20 cellular contexts compared by ENCODE assay signal in the genomic region with DNA sequence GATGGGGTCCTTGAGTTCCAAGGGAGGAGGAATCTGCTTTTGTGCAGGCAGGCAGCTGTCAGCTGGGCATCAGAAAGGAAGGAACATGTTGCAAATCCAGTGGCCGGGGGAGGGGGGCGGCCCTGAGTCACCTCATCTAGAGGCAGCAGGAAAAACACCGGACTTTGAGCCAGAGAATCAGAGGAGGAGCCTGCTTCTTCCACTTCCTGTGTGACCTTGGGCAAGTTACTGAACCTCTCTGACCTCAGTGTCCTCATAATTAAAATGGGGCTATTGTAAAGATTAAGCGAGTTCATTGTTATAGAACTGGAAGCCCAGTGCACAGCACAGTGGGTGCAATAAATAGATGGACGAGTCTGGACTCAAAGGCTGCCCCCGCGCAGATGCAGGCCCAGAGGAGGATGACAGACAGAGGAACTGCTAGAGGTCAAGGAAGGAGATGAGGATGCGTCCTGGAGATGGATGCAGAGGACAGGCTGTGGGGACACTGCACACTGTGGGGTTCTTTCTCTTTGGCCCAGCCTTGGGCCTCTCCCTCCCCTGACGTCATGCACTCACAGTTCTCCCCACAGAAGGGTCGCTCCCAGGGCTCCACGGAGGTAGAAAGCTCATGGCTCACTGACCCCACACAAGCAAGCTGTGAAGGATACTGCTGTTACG.
DNase-seq lines count a peak whose midpoint lies in the region; ATAC-seq and TF ChIP-seq lines count a peak whose summit lies in the region.
"Had no signal": no experiment of that assay in that cellular context is flagged by ENCODE, and none has a peak within 500 bp of the region (broad histone marks: within the 10 kb centered on the region; RNA-seq: fewer than 3 reads in every experiment).

No MANE protein-coding gene starts in this region.

- no peak overlapping the region for H3K9ac ChIP-seq in endodermal cell (ENCODE audit: extremely low read depth, low read length, poor library complexity, severe bottlenecking)

- H3K79me2 ChIP-seq in GM23338 (replicated peaks; ENCODE audit: insufficient read depth): no peaks in the 10 kb centered on the region

- H3K27me3 Mint-ChIP-seq in GM23338 (ENCODE audit: insufficient read depth, low read depth, poor library complexity) (peaks cover 10% of the 10 kb centered on the region), endodermal cell (ENCODE audit: insufficient read depth) (no peaks in the 10 kb centered on the region), T-cell (peaks cover 6 to 7% of the 10 kb centered on the region in 2 donors)

- no peaks in the 10 kb centered on the region for H3K9me2 ChIP-seq in GM23338 (ENCODE audit: insufficient read depth)

- TF ChIP-seq CTCF in GM23338 (conservative IDR thresholded peaks at IDR 0.05; ENCODE audit: low read depth in 2 of 2): 0 out of 4 replicates have a peak, but pooled peaks of 1 of the 2 experiments have one; percentile 10
- TF ChIP-seq CTCF in endodermal cell (conservative IDR thresholded peaks at IDR 0.05): no peak
- no peak for TF ChIP-seq CTCF in mucosa of descending colon (IDR thresholded peaks at IDR 0.05)

- H3K4me3 ChIP-seq in GM23338 (no peak overlapping the region), endodermal cell (ENCODE audit: low read length) (no peak overlapping the region), mucosa of descending colon (no peak overlapping the region)
- H3K4me3 ChIP-seq: cardiac muscle cell had no signal

- H3K9me3 ChIP-seq in endodermal cell (ENCODE audit: control insufficient read depth, low read length) (no peaks in the 10 kb centered on the region), mucosa of descending colon (no peaks in the 10 kb centered on the region)
- H3K9me3 ChIP-seq: BE2C had no signal

- H3K4me1 Mint-ChIP-seq in GM23338: peaks cover 15% of the 10 kb centered on the region
- peaks cover 21% of the 10 kb centered on the region for H3K4me1 Mint-ChIP-seq in endodermal cell
- no peaks in the 10 kb centered on the region for H3K4me1 Mint-ChIP-seq in T-cell
- H3K4me1 Mint-ChIP-seq: memory B cell had no signal

- in situ Hi-C loops in G401 (cut with HindIII; ENCODE audit: low sequenced_read_pairs): no loop called here

- intact Hi-C loops in mucosa of descending colon (cut with DNase I, micrococcal nuclease): no loop called here

- H3K4me1 ChIP-seq in GM23338 (ENCODE audit: insufficient read depth): peaks cover 4% of the 10 kb centered on the region
- H3K4me1 ChIP-seq in endodermal cell (ENCODE audit: control insufficient read depth, insufficient read depth, low read length): no peaks in the 10 kb centered on the region
- H3K4me1 ChIP-seq in mucosa of descending colon (ENCODE audit: low read depth): no peaks in the 10 kb centered on the region
- H3K4me1 ChIP-seq: BE2C had no signal

- H3K36me3 ChIP-seq in GM23338 (ENCODE audit: insufficient read depth) (no peaks in the 10 kb centered on the region), endodermal cell (ENCODE audit: control insufficient read depth, insufficient read depth, low read length) (no peaks in the 10 kb centered on the region), mucosa of descending colon (ENCODE audit: low read depth) (no peaks in the 10 kb centered on the region)
- H3K36me3 ChIP-seq: BE2C, cardiac muscle cell had no signal

- DNase-seq in GM23338 (ENCODE audit: low spot score): peak; percentile 36
- DNase-seq in RKO (ENCODE audit: low spot score): peak; percentile 18
- DNase-seq in endodermal cell: no peak
- DNase-seq in mucosa of descending colon: no peak
- no peak for DNase-seq in G401 (ENCODE audit: low spot score)
- no peak for DNase-seq in T-cell
- no peak for DNase-seq in activated CD4-positive, alpha-beta T cell treated with anti-CD3 and anti-CD28 coated beads for 48 hours
- DNase-seq: activated CD4-positive, alpha-beta T cell treated with anti-CD3 and anti-CD28 coated beads, Interleukin-2, amount 50 U/mL, for 1 hour; activated T-cell treated with anti-CD3 and anti-CD28 coated beads, Interleukin-2, amount 50 U/mL, for 4 hours; BE2C; DMS53; effector memory CD8-positive, alpha-beta T cell; NCI-H1930; NCI-H69; right cardiac atrium; stimulated activated CD4-positive, alpha-beta T cell treated with anti-CD3 and anti-CD28 coated beads, Interleukin-2, amount 100 ng/mL, for 24 hours had no signal

- no peak for ATAC-seq in GM23338
- ATAC-seq in mucosa of descending colon: peak; percentile 65
- no peak for ATAC-seq in HG03378 (IDR thresholded peaks at IDR 0.05; ENCODE audit: unreplicated experiment)
- no peak for ATAC-seq in T-cell (replicated peaks in 1 of 4)
- ATAC-seq: activated naive CD4-positive, alpha-beta T cell treated with anti-CD3 and anti-CD28 coated beads, Interleukin-2, amount 50 U/mL, for 72 hours; activated T-cell treated with anti-CD3 and anti-CD28 coated beads, Interleukin-2, amount 50 U/mL, for 4 hours; effector memory CD8-positive, alpha-beta T cell; right cardiac atrium had no signal

- H3K27me3 ChIP-seq in GM23338 (ENCODE audit: insufficient read depth) (no peaks in the 10 kb centered on the region), endodermal cell (ENCODE audit: control insufficient read depth, insufficient read depth, low read length, poor library complexity, severe bottlenecking) (no peaks in the 10 kb centered on the region)
- H3K27me3 ChIP-seq: BE2C, cardiac muscle cell had no signal

- POLR2A ChIA-PET in T-cell (lab: Charles Lee): no interaction called here

- WGBS in endodermal cell (ENCODE audit: insufficient coverage in 1 of 2, insufficient read length in 1 of 2), 2 experiments: 86 to 91% methylated on average over 7 to 12 of the region's 12 CpGs

- no peaks in the 10 kb centered on the region for H4K20me1 ChIP-seq in GM23338 (replicated peaks; ENCODE audit: insufficient read depth)

- CTCF ChIA-PET in T-cell (lab: Charles Lee): no interaction called here

- H3K36me3 Mint-ChIP-seq in GM23338 (ENCODE audit: low read depth): peaks cover 3% of the 10 kb centered on the region; the same call in 2 of the 3 replicates
- no peaks in the 10 kb centered on the region for H3K36me3 Mint-ChIP-seq in endodermal cell (ENCODE audit: low read depth)
- H3K36me3 Mint-ChIP-seq in T-cell: no peaks in the 10 kb centered on the region
- H3K36me3 Mint-ChIP-seq: activated naive CD4-positive, alpha-beta T cell treated with anti-CD3 and anti-CD28 coated beads, Interleukin-2, amount 50 U/mL, for 72 hours; memory B cell had no signal

- H3K4me2 ChIP-seq in GM23338: no peak overlapping the region

- no peak overlapping the region for H3K27ac ChIP-seq in GM23338 (ENCODE audit: low read depth)
- H3K27ac ChIP-seq in endodermal cell (ENCODE audit: low read depth, low read length): no peak overlapping the region
- H3K27ac ChIP-seq: cardiac muscle cell had no signal

- H3K27ac Mint-ChIP-seq in GM23338 (no peak overlapping the region), endodermal cell (peak overlapping the region; percentile 42), T-cell (no peak overlapping the region)
- H3K27ac Mint-ChIP-seq: memory B cell had no signal

- H3F3A ChIP-seq in GM23338 (replicated peaks; ENCODE audit: low read depth): no peaks in the 10 kb centered on the region

- no peak overlapping the region for H2AFZ ChIP-seq in GM23338

- peaks cover 19% of the 10 kb centered on the region for H3K9me3 Mint-ChIP-seq in GM23338
- peaks cover 12% of the 10 kb centered on the region for H3K9me3 Mint-ChIP-seq in endodermal cell
- no peaks in the 10 kb centered on the region for H3K9me3 Mint-ChIP-seq in T-cell
- H3K9me3 Mint-ChIP-seq: activated naive CD4-positive, alpha-beta T cell treated with anti-CD3 and anti-CD28 coated beads, Interleukin-2, amount 50 U/mL, for 72 hours; activated T-cell treated with anti-CD3 and anti-CD28 coated beads, Interleukin-2, amount 50 U/mL, for 4 hours; effector memory CD8-positive, alpha-beta T cell; memory B cell had no signal

- H3K4me3 Mint-ChIP-seq in GM23338: no peak overlapping the region
- no peak overlapping the region for H3K4me3 Mint-ChIP-seq in endodermal cell
- H3K4me3 Mint-ChIP-seq in T-cell: no peak overlapping the region
- H3K4me3 Mint-ChIP-seq: activated T-cell treated with anti-CD3 and anti-CD28 coated beads, Interleukin-2, amount 50 U/mL, for 4 hours; effector memory CD8-positive, alpha-beta T cell; memory B cell had no signal

TF ChIP-seq in GM23338, 12 proteins besides CTCF, POLR2A, EP300 and RAD21 (continues in another document):
- TF ChIP-seq EZH2 (IDR thresholded peaks at IDR 0.05; ENCODE audit: low read depth, unreplicated experiment) (no peak), NANOG (IDR thresholded peaks at IDR 0.05; ENCODE audit: borderline replicate concordance) (no peak), STAT1 (IDR thresholded peaks at IDR 0.05; ENCODE audit: unreplicated experiment) (no peak), EZH2phosphoT487 (IDR thresholded peaks at IDR 0.05; ENCODE audit: unreplicated experiment) (no peak), ZNF114 (CRISPR knock-in tag; IDR thresholded peaks at IDR 0.05) (no peak), CREB1 (CRISPR knock-in tag; IDR thresholded peaks at IDR 0.05; ENCODE audit: low read depth) (no peak)
- TF ChIP-seq, protein P1, sequence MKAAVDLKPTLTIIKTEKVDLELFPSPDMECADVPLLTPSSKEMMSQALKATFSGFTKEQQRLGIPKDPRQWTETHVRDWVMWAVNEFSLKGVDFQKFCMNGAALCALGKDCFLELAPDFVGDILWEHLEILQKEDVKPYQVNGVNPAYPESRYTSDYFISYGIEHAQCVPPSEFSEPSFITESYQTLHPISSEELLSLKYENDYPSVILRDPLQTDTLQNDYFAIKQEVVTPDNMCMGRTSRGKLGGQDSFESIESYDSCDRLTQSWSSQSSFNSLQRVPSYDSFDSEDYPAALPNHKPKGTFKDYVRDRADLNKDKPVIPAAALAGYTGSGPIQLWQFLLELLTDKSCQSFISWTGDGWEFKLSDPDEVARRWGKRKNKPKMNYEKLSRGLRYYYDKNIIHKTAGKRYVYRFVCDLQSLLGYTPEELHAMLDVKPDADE (IDR thresholded peaks at IDR 0.05): no peak

Comparison
In these comparisons a context has a peak if more than half of its experiments do, and no peak if none do; other contexts are left out.
1. DNase-seq: peak in GM23338 (single experiment) and RKO (single experiment); none in endodermal cell (single experiment), mucosa of descending colon (0 of 3), G401 (single experiment), T-cell (0 of 34) and activated CD4-positive, alpha-beta T cell treated with anti-CD3 and anti-CD28 coated beads for 48 hours (single experiment).